12 cellular contexts compared by ENCODE assay signal in the genomic region with DNA sequence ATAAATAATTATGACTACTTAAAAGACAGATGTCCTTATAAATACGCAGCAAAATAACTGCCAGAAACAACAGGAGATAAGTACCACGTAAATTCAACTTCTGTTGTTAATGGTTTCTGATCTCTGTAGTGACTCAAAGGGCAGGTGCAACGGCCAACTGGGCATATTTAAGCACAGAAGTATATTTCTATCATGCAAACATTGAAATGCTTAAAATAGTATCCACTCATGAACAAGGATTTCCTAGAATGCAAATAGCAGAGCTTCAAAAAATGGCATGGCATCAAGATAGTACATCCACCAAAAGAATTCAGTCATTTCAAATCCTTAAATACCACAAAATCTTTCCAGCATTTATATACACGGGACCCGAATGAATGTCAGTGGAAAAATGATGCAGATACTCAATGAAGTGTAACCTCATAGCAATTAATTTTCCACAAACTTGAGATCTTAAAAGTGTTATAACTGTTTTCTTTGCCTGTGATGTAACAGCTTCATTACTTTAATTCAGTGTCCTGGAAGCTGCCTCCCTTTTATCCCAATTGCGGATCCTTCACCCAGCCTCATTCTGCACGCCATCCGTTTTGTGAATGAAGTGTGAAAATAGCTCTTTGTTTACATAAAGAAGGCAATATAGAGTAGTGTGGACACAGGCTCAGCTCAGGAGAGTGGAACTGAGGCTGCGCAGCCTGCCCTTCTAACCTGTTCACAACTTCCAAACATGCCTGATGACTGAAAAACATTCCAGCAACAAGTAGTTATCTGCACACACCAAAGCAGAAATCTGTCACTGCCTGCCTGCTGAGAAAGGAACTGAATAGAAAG. TPM values are rescaled to one million over a fixed set of nuclear protein-coding genes. Genes with fewer than 3 reads are reported as not detected.
DNase-seq lines count a peak whose midpoint lies in the region; ATAC-seq, FAIRE-seq and TF ChIP-seq lines count a peak whose summit lies in the region.
"Had no signal": no experiment of that assay in that cellular context is flagged by ENCODE, and none has a peak within 500 bp of the region (broad histone marks: within the 10 kb centered on the region; RNA-seq: fewer than 3 reads in every experiment).

No MANE protein-coding gene starts in this region.

- no peak overlapping the region for H3K27ac Mint-ChIP-seq in activated T-helper 17 cell treated with anti-CD3 and anti-CD28 coated beads, Interleukin-2, amount 50 U/mL, for 72 hours
- H3K27ac Mint-ChIP-seq: activated B cell treated with CpG ODN at 0.5 μM for 24 hours; activated CD8-positive, alpha-beta memory T cell treated with anti-CD3 and anti-CD28 coated beads, Interleukin-2, amount 10 ng/mL, durations not matched to agents 7 days and 5 days; CD4-positive, CD25-positive, alpha-beta regulatory T cell had no signal

- H3K36me3 Mint-ChIP-seq in activated T-helper 17 cell treated with anti-CD3 and anti-CD28 coated beads, Interleukin-2, amount 50 U/mL, for 72 hours (ENCODE audit: low read depth) = no peaks in the 10 kb centered on the region
- H3K36me3 Mint-ChIP-seq: activated CD8-positive, alpha-beta memory T cell treated with anti-CD3 and anti-CD28 coated beads, Interleukin-2, amount 10 ng/mL, durations not matched to agents 7 days and 5 days; CD4-positive, CD25-positive, alpha-beta regulatory T cell had no signal

- no peak for TF ChIP-seq POLR2A in stomach (IDR thresholded peaks at IDR 0.05)
- TF ChIP-seq POLR2A in H54 (IDR thresholded peaks at IDR 0.05; ENCODE audit: low read depth, low read length) = no peak

- DNase-seq in SHP77 (lab: John Stamatoyannopoulos, UW) (peak; percentile 30 to 33), foreskin keratinocyte (peak; percentile 94 to 95), stomach (no peak), H54 (ENCODE audit: insufficient read length, low spot score) (no peak)
- DNase-seq: activated B cell treated with CpG ODN at 0.5 μM for 24 hours; activated CD8-positive, alpha-beta memory T cell treated with anti-CD3 and anti-CD28 coated beads, Interleukin-2, amount 10 ng/mL, durations not matched to agents 7 days and 5 days; activated naive CD4-positive, alpha-beta T cell; CD4-positive, CD25-positive, alpha-beta regulatory T cell; psoas muscle had no signal

- no peaks in the 10 kb centered on the region for H3K9me3 ChIP-seq in stomach
- H3K9me3 ChIP-seq: psoas muscle had no signal

- H3K27me3 Mint-ChIP-seq in activated T-helper 17 cell treated with anti-CD3 and anti-CD28 coated beads, Interleukin-2, amount 50 U/mL, for 72 hours = no peaks in the 10 kb centered on the region
- H3K27me3 Mint-ChIP-seq: activated B cell treated with CpG ODN at 0.5 μM for 24 hours; activated CD8-positive, alpha-beta memory T cell treated with anti-CD3 and anti-CD28 coated beads, Interleukin-2, amount 10 ng/mL, durations not matched to agents 7 days and 5 days; CD4-positive, CD25-positive, alpha-beta regulatory T cell had no signal

- intact Hi-C loops in stomach (cut with DNase I; ENCODE audit: low total_unique reads) = no loop called here

- FAIRE-seq in H54 (lab: Jason Lieb, UNC) = no peak

- H3K27me3 ChIP-seq in foreskin keratinocyte = no peaks in the 10 kb centered on the region
- H3K27me3 ChIP-seq in stomach = no peaks in the 10 kb centered on the region

- peaks cover 70% of the 10 kb centered on the region for H3K4me1 ChIP-seq in foreskin keratinocyte
- peaks cover 10 to 73% (median 42%) of the 10 kb centered on the region in 4 donors for H3K4me1 ChIP-seq in stomach

- WGBS in stomach, 5 donors = 56 to 63% (median 62%) methylated on average over 9 of the region's 9 CpGs

- H3K27ac ChIP-seq in foreskin keratinocyte = peak overlapping the region; percentile 84
- H3K27ac ChIP-seq in stomach = peak overlapping the region in 4 of 5 donors; percentile 39 to 75 (median 62)
- H3K27ac ChIP-seq: psoas muscle had no signal

- no peak for TF ChIP-seq RAD21 in Ishikawa (IDR thresholded peaks at IDR 0.05; ENCODE audit: low read depth)

- ATAC-seq in foreskin keratinocyte (peak; percentile 69), GM18511 (IDR thresholded peaks at IDR 0.05; ENCODE audit: unreplicated experiment) (no peak)
- ATAC-seq in activated T-helper 17 cell treated with anti-CD3 and anti-CD28 coated beads, Interleukin-2, amount 50 U/mL, for 72 hours (replicated peaks) = no peak
- ATAC-seq: activated CD8-positive, alpha-beta memory T cell treated with anti-CD3 and anti-CD28 coated beads, Interleukin-2, amount 10 ng/mL, durations not matched to agents 7 days and 5 days had no signal

- no peak overlapping the region for H3K4me3 ChIP-seq in stomach
- H3K4me3 ChIP-seq: psoas muscle had no signal

- H3K36me3 ChIP-seq in stomach = no peaks in the 10 kb centered on the region

- peak; percentile 46 for TF ChIP-seq CTCF in foreskin keratinocyte (conservative IDR thresholded peaks at IDR 0.05)
- no peak for TF ChIP-seq CTCF in stomach (IDR thresholded peaks at IDR 0.05)

- H3K4me1 Mint-ChIP-seq in activated T-helper 17 cell treated with anti-CD3 and anti-CD28 coated beads, Interleukin-2, amount 50 U/mL, for 72 hours = no peaks in the 10 kb centered on the region
- H3K4me1 Mint-ChIP-seq: activated B cell treated with CpG ODN at 0.5 μM for 24 hours; activated CD8-positive, alpha-beta memory T cell treated with anti-CD3 and anti-CD28 coated beads, Interleukin-2, amount 10 ng/mL, durations not matched to agents 7 days and 5 days; CD4-positive, CD25-positive, alpha-beta regulatory T cell had no signal

- TF ChIP-seq EP300 in Ishikawa (IDR thresholded peaks at IDR 0.05; ENCODE audit: borderline replicate concordance) (no peak), stomach (IDR thresholded peaks at IDR 0.05) (no peak)

- no peak overlapping the region for H3K4me3 Mint-ChIP-seq in activated T-helper 17 cell treated with anti-CD3 and anti-CD28 coated beads, Interleukin-2, amount 50 U/mL, for 72 hours
- H3K4me3 Mint-ChIP-seq: activated B cell treated with CpG ODN at 0.5 μM for 24 hours; activated CD8-positive, alpha-beta memory T cell treated with anti-CD3 and anti-CD28 coated beads, Interleukin-2, amount 10 ng/mL, durations not matched to agents 7 days and 5 days; CD4-positive, CD25-positive, alpha-beta regulatory T cell had no signal

- H3K9me3 Mint-ChIP-seq in activated T-helper 17 cell treated with anti-CD3 and anti-CD28 coated beads, Interleukin-2, amount 50 U/mL, for 72 hours = peaks cover 5% of the 10 kb centered on the region
- H3K9me3 Mint-ChIP-seq: activated B cell treated with CpG ODN at 0.5 μM for 24 hours had no signal

TF ChIP-seq in Ishikawa, 13 proteins besides CTCF, POLR2A, EP300 and RAD21:
- TF ChIP-seq TEAD4 (IDR thresholded peaks at IDR 0.05) (0 out of 2 replicates have a peak, but pooled peaks have one; percentile 6), YY1 (IDR thresholded peaks at IDR 0.05; ENCODE audit: low read depth) (no peak)

RNA-seq across cellular contexts. Expression of a gene that starts 10.1 kb away (rescaled TPM):
- total RNA-seq in foreskin keratinocyte (36.6 and 41.4 TPM in 2 replicates), stomach (10 to 100 TPM in 4 of 5 donors, 1 to 10 TPM in 1; 5.5 to 39.8 (median 14.7) TPM)
- polyA plus RNA-seq in foreskin keratinocyte (13.9 and 14.2 TPM in 2 replicates), stomach (10 to 100 TPM in 1 of 3 donors, 1 to 10 TPM in 2; 4.9 to 10.8 (median 5.1) TPM)
- not detected for total RNA-seq in activated T-helper 17 cell treated with anti-CD3 and anti-CD28 coated beads, Interleukin-2, amount 50 U/mL, for 72 hours
- total RNA-seq: activated B cell treated with CpG ODN at 0.5 μM for 24 hours; activated CD8-positive, alpha-beta memory T cell treated with anti-CD3 and anti-CD28 coated beads, Interleukin-2, amount 10 ng/mL, durations not matched to agents 7 days and 5 days had no signal
- polyA plus RNA-seq: CD4-positive, CD25-positive, alpha-beta regulatory T cell had no signal

Comparison
In these comparisons a context has a peak if more than half of its experiments do, and no peak if none do; other contexts are left out.
1. DNase-seq: peak in SHP77 (2 of 2) and foreskin keratinocyte (2 of 2); none in stomach (single experiment) and H54 (single experiment).
2. RNA of a gene that starts 10.1 kb away (total RNA-seq): 36.6 to 41.4 TPM in foreskin keratinocyte and 5.5 to 39.8 TPM in stomach; not detected in activated T-helper 17 cell treated with anti-CD3 and anti-CD28 coated beads, Interleukin-2, amount 50 U/mL, for 72 hours; every median in the first group is over 4 times any median in the second.